Comparison of ENCODE assay signal across 22 cellular contexts in genomic region chr18:76817888-76818611, GRCh38.
"Had no signal": no experiment of that assay in that cellular context is flagged by ENCODE, and none has a peak within 500 bp of the region (broad histone marks: within the 10 kb centered on the region; RNA-seq: fewer than 3 reads in every experiment).

No MANE protein-coding gene starts in this region.

- H3K27me3 Mint-ChIP-seq: activated CD4-positive, alpha-beta memory T cell treated with anti-CD3 and anti-CD28 coated beads for 36 hours; activated naive CD8-positive, alpha-beta T cell treated with anti-CD3 and anti-CD28 coated beads for 36 hours; memory B cell had no signal

- H3K9me3 Mint-ChIP-seq: activated CD4-positive, alpha-beta memory T cell treated with anti-CD3 and anti-CD28 coated beads for 36 hours; activated naive CD8-positive, alpha-beta T cell treated with anti-CD3 and anti-CD28 coated beads for 36 hours; activated T-helper 2 cell treated with anti-CD3 and anti-CD28 coated beads, Interferon-gamma antibody, Interleukin-2, Interleukin-4, amounts not matched to agents 10 μg/mL and 5 μg/mL and 100 μg/mL, durations not matched to agents 14 hours and 24 hours and 36 hours; memory B cell; T-helper 1 cell treated with Interleukin-12 subunit alpha and Interleukin-12 subunit beta and Interleukin-4 antibody, amounts not matched to agents 30 μg/mL and 1 μg/mL, for 36 hours had no signal

- H3K27me3 ChIP-seq: heart left ventricle, spleen, thyroid gland had no signal

- DNase-seq: activated CD4-positive, alpha-beta memory T cell treated with anti-CD3 and anti-CD28 coated beads for 36 hours; activated CD4-positive, alpha-beta T cell treated with anti-CD3 and anti-CD28 coated beads for 4 hours; activated CD4-positive, CD25-positive, alpha-beta regulatory T cell; activated naive CD4-positive, alpha-beta T cell treated with Interleukin-2 at 50 U/mL for 16 hours; activated naive CD8-positive, alpha-beta T cell treated with anti-CD3 and anti-CD28 coated beads for 36 hours; cortex of kidney; heart left ventricle; islet precursor cell; left cardiac atrium; nephron progenitor cell; occipital lobe; posterior cingulate gyrus; spleen; stimulated activated CD4-positive, alpha-beta T cell treated with anti-CD3 and anti-CD28 coated beads, Interleukin-4, amount 100 ng/mL, for 1 hour; stimulated activated naive CD8-positive, alpha-beta T cell treated with anti-CD3 and anti-CD28 coated beads, Interleukin-15, Interleukin-2, amounts not matched to agents 100 U/mL and 50 U/mL, for 24 hours; substantia nigra; thyroid gland had no signal

- ATAC-seq: heart left ventricle; left cardiac atrium; stimulated activated naive CD8-positive, alpha-beta T cell treated with anti-CD3 and anti-CD28 coated beads, Interleukin-15, Interleukin-2, amounts not matched to agents 100 U/mL and 50 U/mL, for 24 hours had no signal

- H3K27ac ChIP-seq: heart left ventricle, spleen, thyroid gland had no signal

- H3K4me3 Mint-ChIP-seq: activated CD4-positive, alpha-beta memory T cell treated with anti-CD3 and anti-CD28 coated beads for 36 hours; activated naive CD8-positive, alpha-beta T cell treated with anti-CD3 and anti-CD28 coated beads for 36 hours; memory B cell; nephron progenitor cell; T-helper 1 cell treated with Interleukin-12 subunit alpha and Interleukin-12 subunit beta and Interleukin-4 antibody, amounts not matched to agents 30 μg/mL and 1 μg/mL, for 36 hours had no signal

- FAIRE-seq: astrocyte, endometrium had no signal

- H3K27ac Mint-ChIP-seq: activated CD4-positive, alpha-beta memory T cell treated with anti-CD3 and anti-CD28 coated beads for 36 hours; activated naive CD8-positive, alpha-beta T cell treated with anti-CD3 and anti-CD28 coated beads for 36 hours; activated T-helper 2 cell treated with anti-CD3 and anti-CD28 coated beads, Interferon-gamma antibody, Interleukin-2, Interleukin-4, amounts not matched to agents 10 μg/mL and 5 μg/mL and 100 μg/mL, durations not matched to agents 14 hours and 24 hours and 36 hours; memory B cell; T-helper 1 cell treated with Interleukin-12 subunit alpha and Interleukin-12 subunit beta and Interleukin-4 antibody, amounts not matched to agents 30 μg/mL and 1 μg/mL, for 36 hours had no signal

- H3K4me3 ChIP-seq: heart left ventricle, spleen, thyroid gland had no signal

- H3K36me3 ChIP-seq: thyroid gland had no signal

- H3K9me3 ChIP-seq: heart left ventricle, spleen, thyroid gland had no signal
